Comparison of ENCODE assay signal across 1 cellular context in the genomic region with DNA sequence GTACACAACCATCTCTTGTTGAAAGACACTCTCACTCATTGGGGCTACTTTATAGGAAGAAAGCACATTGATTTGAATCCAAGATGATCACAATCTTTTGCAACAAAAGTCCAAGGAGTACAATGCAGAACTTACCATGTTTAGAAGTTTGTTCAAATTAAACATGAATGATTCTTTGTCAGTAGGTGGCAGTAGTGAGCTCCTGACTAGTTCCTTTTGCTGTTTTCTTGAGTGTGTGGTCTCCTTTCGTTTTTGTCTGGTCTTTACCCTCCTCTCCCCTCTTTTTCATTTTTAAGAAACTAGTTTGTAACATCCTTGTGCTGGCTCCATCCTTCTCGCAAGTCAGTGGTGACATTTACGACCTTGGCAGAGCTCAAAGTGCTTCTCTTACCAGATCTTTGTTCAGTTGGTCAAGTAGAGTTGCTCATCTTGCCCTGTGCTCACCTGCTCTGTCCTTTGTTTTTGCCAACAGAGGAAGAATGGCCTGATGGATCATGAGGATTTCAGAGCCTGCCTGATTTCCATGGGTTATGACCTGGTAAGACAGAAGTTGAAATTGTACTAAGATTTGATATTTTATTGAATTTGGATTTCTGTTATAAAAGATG.
TF ChIP-seq lines count a peak whose summit lies in the region.

No MANE protein-coding gene starts in this region.

TF ChIP-seq in GM23338, 12 proteins besides CTCF, POLR2A, EP300 and RAD21 (continued from another document):
- TF ChIP-seq REST (IDR thresholded peaks at IDR 0.05; ENCODE audit: unreplicated experiment) = no peak
- no peak for TF ChIP-seq NANOG (IDR thresholded peaks at IDR 0.05; ENCODE audit: borderline replicate concordance)
- no peak for TF ChIP-seq ZNF331 (CRISPR knock-in tag; IDR thresholded peaks at IDR 0.05; ENCODE audit: low read depth)
- TF ChIP-seq JUNB (IDR thresholded peaks at IDR 0.05; ENCODE audit: unreplicated experiment) = no peak
- no peak for TF ChIP-seq POLR2AphosphoS5 (IDR thresholded peaks at IDR 0.05; ENCODE audit: low read depth)
- TF ChIP-seq EZH2phosphoT487 (IDR thresholded peaks at IDR 0.05; ENCODE audit: unreplicated experiment) = no peak
- no peak for TF ChIP-seq ZNF114 (CRISPR knock-in tag; IDR thresholded peaks at IDR 0.05)
